Comparison of ENCODE assay signal across 21 cellular contexts in genomic region chr9:89153187-89153586, GRCh38. TPM values are rescaled to one million over a fixed set of nuclear protein-coding genes. Genes with fewer than 3 reads are reported as not detected.
DNase-seq lines count a peak whose midpoint lies in the region; TF ChIP-seq lines count a peak whose summit lies in the region.
"Had no signal": no experiment of that assay in that cellular context is flagged by ENCODE, and none has a peak within 500 bp of the region (broad histone marks: within the 10 kb centered on the region; RNA-seq: fewer than 3 reads in every experiment).

No MANE protein-coding gene starts in this region.

- peaks cover 27% of the 10 kb centered on the region for H3F3A ChIP-seq in GM23248 (ENCODE audit: insufficient read depth)

- peak overlapping the region; percentile 39 for H3K4me2 ChIP-seq in GM23248 (ENCODE audit: unreplicated experiment)
- H3K4me2 ChIP-seq in mesenchymal stem cell (ENCODE audit: low read length, poor library complexity, severe bottlenecking), result no peak overlapping the region

- CTCF ChIA-PET in AG04450 (lab: Charles Lee), result no interaction called here

- H4K20me1 ChIP-seq in GM23248 (ENCODE audit: insufficient read depth), result no peaks in the 10 kb centered on the region

- H3K36me3 ChIP-seq in GM23248 (ENCODE audit: low read depth) (no peaks in the 10 kb centered on the region), adipocyte (ENCODE audit: control insufficient read depth, insufficient read depth, low read length, severe bottlenecking) (no peaks in the 10 kb centered on the region), mesenchymal stem cell (ENCODE audit: control insufficient read depth in 1 of 2, insufficient read depth in 2 of 2, low read depth in 1 of 2, low read length in 2 of 2) (no peaks in the 10 kb centered on the region)
- H3K36me3 ChIP-seq: lower lobe of right lung, upper lobe of right lung had no signal

- H3K4me1 ChIP-seq in GM23248 (ENCODE audit: insufficient read depth) (peaks cover 24% of the 10 kb centered on the region), adipocyte (ENCODE audit: control insufficient read depth, insufficient read depth, low read length) (peaks cover 21% of the 10 kb centered on the region), mesenchymal stem cell (ENCODE audit: control insufficient read depth, insufficient read depth, low read depth, low read length) (peaks cover 14% of the 10 kb centered on the region)
- H3K4me1 ChIP-seq: lower lobe of right lung had no signal

- H3K79me1 ChIP-seq in mesenchymal stem cell (replicated peaks; ENCODE audit: low read length, poor library complexity, severe bottlenecking), result peaks cover 20% of the 10 kb centered on the region

- H3K27ac ChIP-seq in AG04450 (ENCODE audit: low read depth, low read length) (peak overlapping the region; percentile 82), GM23248 (peak overlapping the region; percentile 82), mesenchymal stem cell (ENCODE audit: low read length, poor library complexity, severe bottlenecking) (peak overlapping the region; percentile 25)
- H3K27ac ChIP-seq: lower lobe of right lung, upper lobe of right lung had no signal

- no peaks in the 10 kb centered on the region for H3K79me2 ChIP-seq in GM23248 (ENCODE audit: insufficient read depth)

- no peaks in the 10 kb centered on the region for H3K27me3 ChIP-seq in AG04450 (ENCODE audit: control insufficient read depth, insufficient read depth, low read length)
- H3K27me3 ChIP-seq in GM23248 (replicated peaks; ENCODE audit: insufficient read depth), result no peaks in the 10 kb centered on the region
- H3K27me3 ChIP-seq in adipocyte (replicated peaks; ENCODE audit: control insufficient read depth, insufficient read depth, low read length), result no peaks in the 10 kb centered on the region
- no peaks in the 10 kb centered on the region for H3K27me3 ChIP-seq in mesenchymal stem cell (ENCODE audit: control insufficient read depth in 1 of 2, insufficient read depth in 1 of 2, low read length in 2 of 2)
- H3K27me3 ChIP-seq: upper lobe of right lung had no signal

- H3K4ac ChIP-seq in mesenchymal stem cell (ENCODE audit: low read depth in 1 of 2, low read length in 2 of 2), result peak overlapping the region in 1 of 2 experiments; percentile 68

- H2BK120ac ChIP-seq in mesenchymal stem cell (ENCODE audit: low read depth, low read length), result no peak overlapping the region

- no peak overlapping the region for H4K91ac ChIP-seq in mesenchymal stem cell (ENCODE audit: low read length)

- H3K18ac ChIP-seq in mesenchymal stem cell (ENCODE audit: low read depth in 1 of 2, low read length in 2 of 2), result peak overlapping the region; percentile 30 to 46

- TF ChIP-seq CTCF in AG04450 (IDR thresholded peaks at IDR 0.05; ENCODE audit: low read depth, low read length), result no peak

- peak overlapping the region in 1 of 2 experiments; percentile 23 for H3K14ac ChIP-seq in mesenchymal stem cell (ENCODE audit: low read length in 2 of 2)

- H3K4me3 ChIP-seq in AG04450 (ENCODE audit: low read depth, low read length), result no peak overlapping the region
- H3K4me3 ChIP-seq in GM23248, result no peak overlapping the region
- peak overlapping the region; percentile 35 for H3K4me3 ChIP-seq in adipocyte (ENCODE audit: low read length)
- no peak overlapping the region for H3K4me3 ChIP-seq in mesenchymal stem cell (ENCODE audit: insufficient read depth in 1 of 2, low read depth in 1 of 2, low read length in 2 of 2)
- H3K4me3 ChIP-seq: lower lobe of right lung, upper lobe of right lung had no signal

- H3K9ac ChIP-seq in GM23248 (peak overlapping the region; percentile 58), adipocyte (ENCODE audit: low read length) (peak overlapping the region; percentile 22), mesenchymal stem cell (ENCODE audit: low read length) (peak overlapping the region; percentile 84)

- H2BK5ac ChIP-seq in mesenchymal stem cell (ENCODE audit: low read depth, low read length, poor library complexity, severe bottlenecking), result no peak overlapping the region

- H3K23ac ChIP-seq in mesenchymal stem cell (ENCODE audit: low read length in 2 of 2), result no peak overlapping the region

- POLR2A ChIA-PET in AG04450 (lab: Yijun Ruan, JAX), result interaction anchor here (0.6 to 2.2 kb wide), 3 partner anchors 14 to 24 kb away, joined by 3 to 23 read pairs (median 4); no protein-coding TSS in a partner anchor

- H2BK15ac ChIP-seq in mesenchymal stem cell (ENCODE audit: low read depth, poor library complexity, severe bottlenecking), result no peak overlapping the region

- no peaks in the 10 kb centered on the region; the same call in 1 of the 2 replicates for H3K9me2 ChIP-seq in GM23248 (ENCODE audit: insufficient read depth)

- WGBS in GM23248 (ENCODE audit: low coverage in 1 of 2, low lambda C conversion rate in 2 of 2, missing lambda C conversion rate in 2 of 2), 2 experiments, result 83 to 93% methylated on average over 5 of the region's 5 CpGs
- 85% methylated on average over 5 of the region's 5 CpGs for WGBS in mesenchymal stem cell

- no peak for DNase-seq in AG04450 (ENCODE audit: low read depth, low spot score)
- DNase-seq in GM23248, result no peak
- no peak for DNase-seq in adipocyte (ENCODE audit: low read depth)
- no peak for DNase-seq in mesenchymal stem cell
- no peak for DNase-seq in HPDE6-E6E7 (ENCODE audit: extremely low spot score)
- no peak for DNase-seq in OCI-M2 (lab: John Stamatoyannopoulos, UW; ENCODE audit: unreplicated experiment)
- DNase-seq in NCI-H2107 treated with DMSO at 0.1 percent for 48 hours (lab: John Stamatoyannopoulos, UW; ENCODE audit: unreplicated experiment), result no peak
- DNase-seq: activated B cell treated with CpG ODN at 0.5 μM for 24 hours; activated CD4-positive, alpha-beta memory T cell treated with anti-CD3 and anti-CD28 coated beads, Interleukin-2, amount 10 ng/mL, durations not matched to agents 7 days and 5 days; activated CD8-positive, alpha-beta memory T cell treated with anti-CD3 and anti-CD28 coated beads, Interleukin-2, amount 50 U/mL, for 48 hours; activated effector memory CD4-positive, alpha-beta T cell treated with anti-CD3 and anti-CD28 coated beads, Interleukin-2, amount 50 U/mL, for 16 hours; CD4-positive, alpha-beta memory T cell; effector CD4-positive, alpha-beta T cell; erythroblast; lower lobe of right lung; NCI-H1092 treated with DMSO at 0.1 percent for 48 hours; NCI-H187; NCI-H526; right cardiac atrium; T-cell; upper lobe of right lung had no signal

- peak overlapping the region; percentile 69 for H4K8ac ChIP-seq in mesenchymal stem cell (ENCODE audit: low read length)

- H3K9me3 ChIP-seq in AG04450 (ENCODE audit: control insufficient read depth, insufficient read depth, low read length), result no peaks in the 10 kb centered on the region
- H3K9me3 ChIP-seq in GM23248 (ENCODE audit: low read depth), result no peaks in the 10 kb centered on the region
- H3K9me3 ChIP-seq in adipocyte (ENCODE audit: control insufficient read depth, low read length), result no peaks in the 10 kb centered on the region
- no peaks in the 10 kb centered on the region for H3K9me3 ChIP-seq in mesenchymal stem cell (ENCODE audit: control insufficient read depth, low read length)
- H3K9me3 ChIP-seq: lower lobe of right lung, upper lobe of right lung had no signal

- in situ Hi-C loops in GM23248 (cut with MboI), result no loop called here

- peak overlapping the region; percentile 21 to 46 for H2BK12ac ChIP-seq in mesenchymal stem cell (ENCODE audit: low read length in 2 of 2)

- H2AFZ ChIP-seq in GM23248, result peak overlapping the region; percentile 49
- H2AFZ ChIP-seq in mesenchymal stem cell (ENCODE audit: low read depth, low read length), result no peak overlapping the region

- peak overlapping the region; percentile 2 for H2AK5ac ChIP-seq in mesenchymal stem cell (ENCODE audit: low read length, severe bottlenecking)

RNA-seq across cellular contexts. Expression of gene SHC3, which starts 25.4 kb away (rescaled TPM):
- polyA plus RNA-seq in AG04450 (2011; rRNA removed) (4.3 and 4.7 TPM in 2 replicates), GM23248 (2016; fragmentation: Nextera tagmentation; extraction: Ambion mirVana) (0.20 and 0.30 TPM in 2 replicates)
- polyA minus RNA-seq in AG04450 (2011; rRNA and poly(A)+ RNA removed), result 11.4 and 16.2 TPM in 2 replicates
- total RNA-seq in GM23248 (2014; rRNA removed; shearing (Covaris generic)), result 0.54 and 0.63 TPM in 2 replicates
- 3.0 TPM for polyA plus RNA-seq in mesenchymal stem cell (2013, experiment 1 of 2)
- polyA plus RNA-seq in mesenchymal stem cell (2013, experiment 2 of 2), result 3.1 TPM
- total RNA-seq: activated B cell treated with CpG ODN at 0.5 μM for 24 hours; activated CD4-positive, alpha-beta memory T cell treated with anti-CD3 and anti-CD28 coated beads, Interleukin-2, amount 10 ng/mL, durations not matched to agents 7 days and 5 days had no signal
- polyA plus RNA-seq: CD4-positive, alpha-beta memory T cell had no signal

Comparison
In these comparisons a context has a peak if more than half of its experiments do, and no peak if none do; other contexts are left out.
1. H3K27ac ChIP-seq: peak in every context shown above with its lines; median percentile 82 in AG04450; 82 in GM23248; 25 in mesenchymal stem cell.
2. H3K9ac ChIP-seq: peak in every context shown above with its lines; median percentile 84 in mesenchymal stem cell; 58 in GM23248; 22 in adipocyte.